9 cellular contexts compared by ENCODE assay signal in the genomic region with DNA sequence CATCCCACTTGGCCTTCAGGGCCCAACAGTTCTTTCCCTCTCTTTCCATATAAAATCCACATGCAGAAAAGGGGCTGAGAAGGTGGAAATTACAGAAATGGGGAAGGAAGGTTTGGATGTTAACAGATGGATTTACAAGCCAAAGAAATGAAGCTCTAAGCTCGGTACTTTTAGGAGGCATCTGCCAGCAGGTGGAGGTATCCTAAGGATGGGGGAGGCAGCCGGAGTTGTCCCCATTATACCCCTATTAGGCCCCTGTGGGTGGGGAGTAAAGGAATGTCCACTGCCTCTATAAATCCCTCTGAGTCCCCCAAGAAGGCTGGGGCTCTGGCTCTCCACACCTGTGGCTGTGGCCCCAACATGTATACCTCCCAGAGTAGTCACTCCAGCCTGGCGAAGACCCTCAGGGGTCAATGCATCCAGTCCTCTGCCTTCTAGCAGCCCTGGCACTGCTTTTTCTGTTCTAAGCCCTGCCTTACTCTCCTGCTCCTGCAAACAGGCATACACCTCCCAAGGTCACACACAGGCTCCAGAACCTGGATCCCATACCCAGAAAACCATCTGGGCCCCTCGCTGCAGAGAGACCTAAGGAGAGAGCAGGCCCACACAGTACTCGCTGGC. TPM values are rescaled to one million over a fixed set of nuclear protein-coding genes. Genes with fewer than 3 reads are reported as not detected.
A peak's percentile ranks its signal among the peaks of the same experiment; 100 is the strongest.
DNase-seq lines count a peak whose midpoint lies in the region; ATAC-seq, FAIRE-seq and TF ChIP-seq lines count a peak whose summit lies in the region.
"Had no signal": no experiment of that assay in that cellular context is flagged by ENCODE, and none has a peak within 500 bp of the region (broad histone marks: within the 10 kb centered on the region; RNA-seq: fewer than 3 reads in every experiment).

No MANE protein-coding gene starts in this region.

- H3K4me3 Mint-ChIP-seq in activated T-helper 17 cell treated with anti-CD3 and anti-CD28 coated beads, Interleukin-2, amount 50 U/mL, for 72 hours = peak overlapping the region; percentile 81

- no peak for TF ChIP-seq POLR2A in HCT116 (IDR thresholded peaks at IDR 0.05; ENCODE audit: borderline replicate concordance, extremely low read depth, insufficient read depth, insufficient read length)

- TF ChIP-seq CTCF in BE2C (IDR thresholded peaks at IDR 0.05; ENCODE audit: low read depth, low read length) (no peak), HCT116 (IDR thresholded peaks at IDR 0.05 in 2 of 3, conservative IDR thresholded peaks at IDR 0.05 in 1 of 3; ENCODE audit: borderline replicate concordance in 1 of 3, insufficient read depth in 1 of 3, low read depth in 2 of 3, low read length in 2 of 3) (peak in 2 of 3 experiments; percentile 17 to 27; a peak in 2 of 6 replicates), keratinocyte (optimal IDR thresholded peaks at IDR 0.05 in 1 of 3, IDR thresholded peaks at IDR 0.05 in 1 of 3, conservative IDR thresholded peaks at IDR 0.05 in 1 of 3; ENCODE audit: extremely low read depth in 1 of 3, insufficient read depth in 2 of 3, low read length in 3 of 3) (no peak)

- H3K27me3 ChIP-seq in BE2C (no peaks in the 10 kb centered on the region), HCT116 (ENCODE audit: insufficient read depth, low read length) (no peaks in the 10 kb centered on the region), keratinocyte (ENCODE audit: control insufficient read depth, extremely low read depth, insufficient read depth, low read length) (peaks cover 15% of the 10 kb centered on the region)

- peaks cover 61% of the 10 kb centered on the region for H3K79me2 ChIP-seq in HCT116 (ENCODE audit: insufficient read depth, low read length)
- peaks cover 4% of the 10 kb centered on the region for H3K79me2 ChIP-seq in keratinocyte (ENCODE audit: control insufficient read depth, insufficient read depth, low read length)

- DNase-seq in BE2C (no peak), HCT116 (ENCODE audit: low read depth, low spot score) (no peak), keratinocyte (ENCODE audit: low read depth, low spot score) (no peak), T-helper 9 cell (no peak), NCI-H1105 (lab: John Stamatoyannopoulos, UW) (no peak), kidney tubule cell (ENCODE audit: low spot score) (no peak), NCI-H1417 treated with DMSO at 0.1 percent for 48 hours (lab: John Stamatoyannopoulos, UW) (no peak)

- dilution Hi-C loops in keratinocyte (cut with MboI; ENCODE audit: extremely low pct_ligation_motif_present, low sequenced_read_pairs) = no loop called here

- peaks cover 27% of the 10 kb centered on the region for H3K4me1 Mint-ChIP-seq in activated T-helper 17 cell treated with anti-CD3 and anti-CD28 coated beads, Interleukin-2, amount 50 U/mL, for 72 hours

- no peak for TF ChIP-seq RAD21 in HCT116 (IDR thresholded peaks at IDR 0.05; ENCODE audit: low read depth)

- intact Hi-C loops in HCT116 (cut with micrococcal nuclease) = no loop called here

- BruUV-seq in HCT116 (replicated peaks; lab: Mats Ljungman, UMichigan) = no TSS peak

- H3K9me3 ChIP-seq in BE2C (no peaks in the 10 kb centered on the region), HCT116 (ENCODE audit: control insufficient read depth in 1 of 2, insufficient read depth in 1 of 2, low read depth in 1 of 2, low read length in 2 of 2) (no peaks in the 10 kb centered on the region), keratinocyte (ENCODE audit: control insufficient read depth, low read depth, low read length) (no peaks in the 10 kb centered on the region)

- RAD21 ChIA-PET in HCT116 (lab: Charles Lee; ENCODE audit: low non-redundant PET in 1 of 2, low total read pairs in 2 of 2, uncharacterized antibody in 2 of 2, unreplicated experiment in 2 of 2) = no interaction called here

- H3K4me1 ChIP-seq in BE2C (no peaks in the 10 kb centered on the region), HCT116 (ENCODE audit: control insufficient read depth in 1 of 2, insufficient read depth in 2 of 2, low read length in 2 of 2) (peaks cover 11 to 36% of the 10 kb centered on the region in 2 experiments), keratinocyte (ENCODE audit: control insufficient read depth, extremely low read depth, insufficient read depth, low read length) (peaks cover 9% of the 10 kb centered on the region)

- POLR2A ChIA-PET in HCT116 (lab: Charles Lee) = no interaction called here

- ATAC-seq in HCT116 = no peak
- ATAC-seq in activated T-helper 17 cell treated with anti-CD3 and anti-CD28 coated beads, Interleukin-2, amount 50 U/mL, for 72 hours (replicated peaks) = no peak

- CTCF ChIA-PET in HCT116 (lab: Charles Lee) = no interaction called here

- peaks cover 11% of the 10 kb centered on the region for H3K36me3 Mint-ChIP-seq in activated T-helper 17 cell treated with anti-CD3 and anti-CD28 coated beads, Interleukin-2, amount 50 U/mL, for 72 hours (ENCODE audit: low read depth)

- H3K27ac ChIP-seq in HCT116 (ENCODE audit: low read depth, low read length) (peak overlapping the region; percentile 91), keratinocyte (ENCODE audit: control insufficient read depth, insufficient read depth, low read length) (no peak overlapping the region)

- H3K27ac Mint-ChIP-seq in activated T-helper 17 cell treated with anti-CD3 and anti-CD28 coated beads, Interleukin-2, amount 50 U/mL, for 72 hours = peak overlapping the region; percentile 48

- H3K9me3 Mint-ChIP-seq in activated T-helper 17 cell treated with anti-CD3 and anti-CD28 coated beads, Interleukin-2, amount 50 U/mL, for 72 hours = no peaks in the 10 kb centered on the region

- H3K9me2 ChIP-seq in HCT116 (ENCODE audit: insufficient read depth) = no peaks in the 10 kb centered on the region

- H3K9ac ChIP-seq in HCT116 (ENCODE audit: low read length) (peak overlapping the region; percentile 87), keratinocyte (ENCODE audit: control insufficient read depth, extremely low read depth, insufficient read depth, low read length) (no peak overlapping the region)

- H3K4me3 ChIP-seq in BE2C (ENCODE audit: low read depth, low read length) (peak overlapping the region; percentile 56), HCT116 (replicated peaks in 1 of 2; ENCODE audit: low read depth in 1 of 2, low read length in 2 of 2) (peak overlapping the region; percentile 76 to 85), keratinocyte (ENCODE audit: control insufficient read depth in 2 of 3, extremely low read depth in 1 of 3, insufficient read depth in 2 of 3, low read depth in 1 of 3, low read length in 3 of 3) (peak overlapping the region; percentile 58 to 71 (median 71))

- H3K9me1 ChIP-seq in keratinocyte (ENCODE audit: control insufficient read depth, extremely low read depth, insufficient read depth, low read length) = peaks cover 2% of the 10 kb centered on the region

- peaks cover 4% of the 10 kb centered on the region; the same call in 1 of the 2 replicates for H4K20me1 ChIP-seq in HCT116 (ENCODE audit: insufficient read depth)
- H4K20me1 ChIP-seq in keratinocyte (ENCODE audit: control insufficient read depth, extremely low read depth, insufficient read depth, low read length) = peaks cover 2% of the 10 kb centered on the region

- H2AFZ ChIP-seq in HCT116 (ENCODE audit: low read depth, low read length, poor library complexity, severe bottlenecking) (no peak overlapping the region), keratinocyte (ENCODE audit: control insufficient read depth, low read length) (no peak overlapping the region)

- FAIRE-seq in keratinocyte (lab: Jason Lieb, UNC) = no peak

- H3K36me3 ChIP-seq in BE2C = no peaks in the 10 kb centered on the region
- peaks cover 2 to 9% of the 10 kb centered on the region in 2 experiments; a peak in 1 of 4 replicates for H3K36me3 ChIP-seq in HCT116 (ENCODE audit: control insufficient read depth in 1 of 2, insufficient read depth in 2 of 2, low read length in 2 of 2)
- H3K36me3 ChIP-seq in keratinocyte (ENCODE audit: control insufficient read depth in 2 of 2, extremely low read depth in 1 of 2, insufficient read depth in 2 of 2, low read length in 2 of 2) = peaks cover 0 to 2% of the 10 kb centered on the region in 2 experiments

- H3K27me3 Mint-ChIP-seq in activated T-helper 17 cell treated with anti-CD3 and anti-CD28 coated beads, Interleukin-2, amount 50 U/mL, for 72 hours = no peaks in the 10 kb centered on the region

- H3K4me2 ChIP-seq in HCT116 (ENCODE audit: low read length) = peak overlapping the region; percentile 99
- H3K4me2 ChIP-seq in keratinocyte (ENCODE audit: control insufficient read depth, extremely low read depth, insufficient read depth, low read depth, low read length) = peak overlapping the region; percentile 80

RNA-seq across cellular contexts. Expression of gene FBXO41, which starts 1.2 kb away (rescaled TPM):
- 10.2 TPM for polyA plus RNA-seq in BE2C (2012; ENCODE audit: insufficient read depth, insufficient read length, low read depth)
- 34.9 TPM for total RNA-seq in HCT116 (2021; ENCODE audit: unreplicated experiment)
- 14.7 and 14.8 TPM in 2 replicates for polyA plus RNA-seq in HCT116 (2012)
- total RNA-seq in activated T-helper 17 cell treated with anti-CD3 and anti-CD28 coated beads, Interleukin-2, amount 50 U/mL, for 72 hours = 10 to 100 TPM; 32.2 to 36.3 TPM
- polyA plus RNA-seq in keratinocyte = 4.1 to 5.2 TPM (median 4.5 TPM) in 3 replicates
- 0.27 TPM for polyA plus RNA-seq in keratinocyte (2011; ENCODE audit: low read depth)
- polyA plus RNA-seq in keratinocyte (2011; cell fraction: cytosol; rRNA removed) = 3.4 and 4.3 TPM in 2 replicates
- 14.0 and 19.2 TPM in 2 replicates for polyA plus RNA-seq in keratinocyte (2011; cell fraction: nucleus; rRNA removed)
- 1.9 and 5.2 TPM in 2 replicates for polyA plus RNA-seq in keratinocyte (2012; ENCODE audit: low replicate concordance)
- polyA minus RNA-seq in keratinocyte = 6.4 to 7.6 TPM (median 7.3 TPM) in 3 replicates
- 10.6 TPM for polyA minus RNA-seq in keratinocyte (2011; cell fraction: cytosol; rRNA and poly(A)+ RNA removed)
- 7.9 and 12.0 TPM in 2 replicates for polyA minus RNA-seq in keratinocyte (2011; cell fraction: nucleus; rRNA and poly(A)+ RNA removed)

RNA-seq across cellular contexts. Expression of gene EGR4, which starts 10.3 kb away (rescaled TPM):
- polyA plus RNA-seq in BE2C (2012; ENCODE audit: insufficient read depth, insufficient read length, low read depth) = not detected
- 0.37 TPM for total RNA-seq in HCT116 (2021; ENCODE audit: unreplicated experiment)
- polyA plus RNA-seq in HCT116 (2012) = 0.34 and 0.47 TPM in 2 replicates
- total RNA-seq in activated T-helper 17 cell treated with anti-CD3 and anti-CD28 coated beads, Interleukin-2, amount 50 U/mL, for 72 hours = under 1 TPM; 0.11 to 0.29 TPM
- not detected in 3 replicates for polyA plus RNA-seq in keratinocyte
- not detected for polyA plus RNA-seq in keratinocyte (2011; ENCODE audit: low read depth)
- polyA plus RNA-seq in keratinocyte (2011; cell fraction: cytosol; rRNA removed) = not detected in 2 replicates
- polyA plus RNA-seq in keratinocyte (2011; cell fraction: nucleus; rRNA removed) = not detected in 2 replicates
- not detected in 2 replicates for polyA plus RNA-seq in keratinocyte (2012; ENCODE audit: low replicate concordance)
- polyA minus RNA-seq in keratinocyte = not detected in 3 replicates
- polyA minus RNA-seq in keratinocyte (2011; cell fraction: cytosol; rRNA and poly(A)+ RNA removed) = not detected
- not detected in 2 replicates for polyA minus RNA-seq in keratinocyte (2011; cell fraction: nucleus; rRNA and poly(A)+ RNA removed)
- total RNA-seq: NCI-H460 had no signal

RNA-seq across cellular contexts. Expression of gene CCT7, which starts 48.9 kb away (rescaled TPM):
- polyA plus RNA-seq in BE2C (2012; ENCODE audit: insufficient read depth, insufficient read length, low read depth) = 345 TPM
- 637 TPM for total RNA-seq in HCT116 (2021; ENCODE audit: unreplicated experiment)
- polyA plus RNA-seq in HCT116 (2012) = 510 and 633 TPM in 2 replicates
- total RNA-seq in activated T-helper 17 cell treated with anti-CD3 and anti-CD28 coated beads, Interleukin-2, amount 50 U/mL, for 72 hours = 100 to 1,000 TPM; 317 to 592 TPM
- polyA plus RNA-seq in keratinocyte = 329 to 378 TPM (median 357 TPM) in 3 replicates
- 432 TPM for polyA plus RNA-seq in keratinocyte (2011; ENCODE audit: low read depth)
- polyA plus RNA-seq in keratinocyte (2011; cell fraction: cytosol; rRNA removed) = 284 and 359 TPM in 2 replicates
- 233 and 249 TPM in 2 replicates for polyA plus RNA-seq in keratinocyte (2011; cell fraction: nucleus; rRNA removed)
- 225 and 369 TPM in 2 replicates for polyA plus RNA-seq in keratinocyte (2012; ENCODE audit: low replicate concordance)
- 337 to 463 TPM (median 392 TPM) in 3 replicates for polyA minus RNA-seq in keratinocyte
- 226 TPM for polyA minus RNA-seq in keratinocyte (2011; cell fraction: cytosol; rRNA and poly(A)+ RNA removed)
- polyA minus RNA-seq in keratinocyte (2011; cell fraction: nucleus; rRNA and poly(A)+ RNA removed) = 94.9 and 135 TPM in 2 replicates

RNA-seq across cellular contexts. Expression of gene PRADC1, which starts 50.0 kb away (rescaled TPM):
- polyA plus RNA-seq in BE2C (2012; ENCODE audit: insufficient read depth, insufficient read length, low read depth) = 30.7 TPM
- total RNA-seq in HCT116 (2021; ENCODE audit: unreplicated experiment) = 8.6 TPM
- 10.7 and 12.0 TPM in 2 replicates for polyA plus RNA-seq in HCT116 (2012)
- 10 to 100 TPM in 1 of 2 donors, 1 to 10 TPM in 1; 10.0 to 16.0 TPM for total RNA-seq in activated T-helper 17 cell treated with anti-CD3 and anti-CD28 coated beads, Interleukin-2, amount 50 U/mL, for 72 hours
- 7.5 to 13.1 TPM (median 8.2 TPM) in 3 replicates for polyA plus RNA-seq in keratinocyte
- 7.2 TPM for polyA plus RNA-seq in keratinocyte (2011; ENCODE audit: low read depth)
- polyA plus RNA-seq in keratinocyte (2011; cell fraction: cytosol; rRNA removed) = 6.4 and 11.3 TPM in 2 replicates
- 2.8 and 3.4 TPM in 2 replicates for polyA plus RNA-seq in keratinocyte (2011; cell fraction: nucleus; rRNA removed)
- 8.5 and 9.6 TPM in 2 replicates for polyA plus RNA-seq in keratinocyte (2012; ENCODE audit: low replicate concordance)
- polyA minus RNA-seq in keratinocyte = 2.6 to 10.7 TPM (median 7.1 TPM) in 3 replicates
- 11.3 TPM for polyA minus RNA-seq in keratinocyte (2011; cell fraction: cytosol; rRNA and poly(A)+ RNA removed)
- 1.3 and 1.4 TPM in 2 replicates for polyA minus RNA-seq in keratinocyte (2011; cell fraction: nucleus; rRNA and poly(A)+ RNA removed)

Comparison
In these comparisons a context has a peak if more than half of its experiments do, and no peak if none do; other contexts are left out.
1. CTCF ChIP-seq: peak in HCT116 (2 of 3); none in BE2C (single experiment) and keratinocyte (0 of 3).
2. Peak in every context shown above with its lines, with median percentiles within 50 percentile points of each other: H3K4me3 ChIP-seq.